Comparison of ENCODE assay signal across 8 cellular contexts in genomic region chr5:36606437-36607113, GRCh38. TPM values are rescaled to one million over a fixed set of nuclear protein-coding genes. Genes with fewer than 3 reads are reported as not detected.
A peak's percentile ranks its signal among the peaks of the same experiment; 100 is the strongest.
DNase-seq lines count a peak whose midpoint lies in the region; ATAC-seq and TF ChIP-seq lines count a peak whose summit lies in the region.

TSS of gene SLC1A3 (plus strand) at chr5:36606606. CDS start at chr5:36608424, 1,818 bp downstream.

- H3K27ac ChIP-seq in SK-N-SH (ENCODE audit: low read depth in 2 of 2, low read length in 1 of 2) (no peak within 1 kb of the TSS), coronary artery (peak within 1 kb of the TSS in 1 of 2 donors; percentile 66)

- H3K27me3 ChIP-seq in SK-N-SH (ENCODE audit: insufficient read depth): peaks cover 47% of the 10 kb centered on the region

- 1% methylated on average over 20 of the region's 20 CpGs for WGBS in SK-N-SH (ENCODE audit: low lambda C conversion rate)

- no peak within 1 kb of the TSS for H3K9ac ChIP-seq in SK-N-SH

- no peaks in the 10 kb centered on the region for H3F3A ChIP-seq in SK-N-SH (replicated peaks; ENCODE audit: insufficient read depth)

- H3K4me2 ChIP-seq in SK-N-SH: peak within 1 kb of the TSS; percentile 86

- no peaks in the 10 kb centered on the region for H3K79me2 ChIP-seq in SK-N-SH (ENCODE audit: insufficient read depth)

- DNase-seq in Daoy (ENCODE audit: low read depth) (peak; percentile 80), SK-N-SH (no peak), coronary artery (ENCODE audit: low spot score) (no peak), left lobe of liver (ENCODE audit: low spot score) (peak; percentile 48), NCI-H2171 (lab: John Stamatoyannopoulos, UW) (no peak)
- DNase-seq in stimulated activated CD4-positive, alpha-beta T cell treated with anti-CD3 and anti-CD28 coated beads, Interleukin-1b, Interleukin-23, amount 100 ng/mL, for 48 hours: peak; percentile 60

- TF ChIP-seq RAD21 in SK-N-SH (IDR thresholded peaks at IDR 0.05; ENCODE audit: low read length): no peak

- CTCF ChIA-PET in SK-N-SH (lab: Yijun Ruan, JAX): interaction anchor here (1.1 kb wide), 1 partner anchor 29 kb away, joined by 3 read pairs; no protein-coding TSS in a partner anchor

- H3K4me3 ChIP-seq in SK-N-SH (ENCODE audit: low read depth in 2 of 2, low read length in 1 of 2) (peak within 1 kb of the TSS; percentile 35 to 63; a peak in 3 of 4 replicates), coronary artery (peak within 1 kb of the TSS; percentile 79)

- H2AFZ ChIP-seq in SK-N-SH (ENCODE audit: low read depth): peak within 1 kb of the TSS; percentile 73

- H3K9me2 ChIP-seq in SK-N-SH: no peaks in the 10 kb centered on the region

- H3K36me3 ChIP-seq in SK-N-SH (replicated peaks in 1 of 2; ENCODE audit: control insufficient read depth in 1 of 2, insufficient read depth in 2 of 2, low read length in 1 of 2): no peaks in the 10 kb centered on the region

- ATAC-seq in GM19468 (IDR thresholded peaks at IDR 0.05; ENCODE audit: extremely low read depth, unreplicated experiment) (peak; percentile 82), HG03558 (IDR thresholded peaks at IDR 0.05; ENCODE audit: extremely low read depth, unreplicated experiment) (peak; percentile 81), left lobe of liver (peak; percentile 80)

- no peaks in the 10 kb centered on the region; a peak in 1 of 4 replicates for H3K4me1 ChIP-seq in SK-N-SH (ENCODE audit: control insufficient read depth in 1 of 2, insufficient read depth in 2 of 2, low read depth in 1 of 2, low read length in 1 of 2)

- TF ChIP-seq CTCF in SK-N-SH (IDR thresholded peaks at IDR 0.05): no peak
- no peak for TF ChIP-seq CTCF in coronary artery (IDR thresholded peaks at IDR 0.05)

- POLR2A ChIA-PET in SK-N-SH (lab: Yijun Ruan, JAX): no interaction called here

- H3K9me3 ChIP-seq in SK-N-SH: no peaks in the 10 kb centered on the region

- TF ChIP-seq EP300 in SK-N-SH (IDR thresholded peaks at IDR 0.05; ENCODE audit: borderline replicate concordance in 1 of 2, low read depth in 1 of 2, low read length in 1 of 2): no peak

- no peaks in the 10 kb centered on the region for H4K20me1 ChIP-seq in SK-N-SH (ENCODE audit: insufficient read depth)

TF ChIP-seq in SK-N-SH, 30 proteins besides CTCF, POLR2A, EP300 and RAD21:
- TF ChIP-seq YY1 (IDR thresholded peaks at IDR 0.05; ENCODE audit: low read depth) (no peak), EZH2phosphoT487 (IDR thresholded peaks at IDR 0.05; ENCODE audit: borderline replicate concordance, low read depth) (no peak), GATA2 (CRISPR knock-in tag; IDR thresholded peaks at IDR 0.05) (no peak), USF2 (IDR thresholded peaks at IDR 0.05; ENCODE audit: borderline replicate concordance, low read depth, low read length) (no peak), SMC3 (IDR thresholded peaks at IDR 0.05; ENCODE audit: low read depth, low read length) (no peak), TCF12 (IDR thresholded peaks at IDR 0.05) (no peak)

RNA-seq across cellular contexts. Expression of gene SLC1A3, which starts in this region (rescaled TPM):
- 5.8 and 6.0 TPM in 2 replicates for total RNA-seq in Daoy (2014; rRNA removed; shearing (Covaris generic))
- polyA plus RNA-seq in SK-N-SH (2012; rRNA removed): not detected in 2 replicates
- polyA plus RNA-seq in SK-N-SH (2012; cell fraction: cytosol; rRNA removed): under 0.01 TPM in 1 of 2 replicates, not detected in the other
- polyA plus RNA-seq in SK-N-SH (2012; cell fraction: nucleus; rRNA removed): not detected in 2 replicates
- total RNA-seq in left lobe of liver: 5.6 TPM

Comparison
In these comparisons a context has a peak if more than half of its experiments do, and no peak if none do; other contexts are left out.
1. DNase-seq: peak in Daoy (single experiment), left lobe of liver (single experiment) and stimulated activated CD4-positive, alpha-beta T cell treated with anti-CD3 and anti-CD28 coated beads, Interleukin-1b, Interleukin-23, amount 100 ng/mL, for 48 hours (single experiment); none in SK-N-SH (single experiment), coronary artery (single experiment) and NCI-H2171 (single experiment).
2. Peak in every context shown above with its lines, with median percentiles within 50 percentile points of each other: ATAC-seq.